ENCODE assay signal across 10 cellular contexts in genomic region chr16:85169333-85170065, GRCh38. TPM values are rescaled to one million over a fixed set of nuclear protein-coding genes. Genes with fewer than 3 reads are reported as not detected.
A peak's percentile ranks its signal among the peaks of the same experiment; 100 is the strongest.
DNase-seq lines count a peak whose midpoint lies in the region; ATAC-seq and TF ChIP-seq lines count a peak whose summit lies in the region.
"Had no signal": no experiment of that assay in that cellular context is flagged by ENCODE, and none has a peak within 500 bp of the region (broad histone marks: within the 10 kb centered on the region; RNA-seq: fewer than 3 reads in every experiment).

No MANE protein-coding gene starts in this region.

- no peaks in the 10 kb centered on the region for H3K9me3 ChIP-seq in right lobe of liver
- H3K9me3 ChIP-seq in T-helper 17 cell (ENCODE audit: control insufficient read depth, low read length, poor library complexity, severe bottlenecking), result no peaks in the 10 kb centered on the region

- no peaks in the 10 kb centered on the region for H3K9me3 Mint-ChIP-seq in natural killer cell
- no peaks in the 10 kb centered on the region for H3K9me3 Mint-ChIP-seq in natural killer cell treated with Interleukin-12 subunit alpha and Interleukin-12 subunit beta and Interleukin-15 and Interleukin-18, amount 100 ng/mL, for 72 hours

- H3K4me3 Mint-ChIP-seq in natural killer cell, result peak overlapping the region; percentile 28
- H3K4me3 Mint-ChIP-seq in natural killer cell treated with Interleukin-12 subunit alpha and Interleukin-12 subunit beta and Interleukin-15 and Interleukin-18, amount 100 ng/mL, for 72 hours, result no peak overlapping the region
- H3K4me3 Mint-ChIP-seq in T-helper 17 cell, result no peak overlapping the region

- H3K4me3 ChIP-seq in astrocyte of the spinal cord (ENCODE audit: low read depth, low read length) (peak overlapping the region; percentile 28), right lobe of liver (peak overlapping the region; percentile 23 to 48 (median 38))

- H3K27ac Mint-ChIP-seq in natural killer cell (no peak overlapping the region), T-helper 17 cell (no peak overlapping the region)
- no peak overlapping the region for H3K27ac Mint-ChIP-seq in natural killer cell treated with Interleukin-12 subunit alpha and Interleukin-12 subunit beta and Interleukin-15 and Interleukin-18, amount 100 ng/mL, for 72 hours

- intact Hi-C loops in natural killer cell (cut with micrococcal nuclease), result no loop called here
- intact Hi-C loops in right lobe of liver (cut with DNase I), result no loop called here

- no peak for DNase-seq in natural killer cell
- DNase-seq in natural killer cell treated with Interleukin-12 subunit alpha and Interleukin-12 subunit beta and Interleukin-15 and Interleukin-18, amount 100 ng/mL, for 72 hours (ENCODE audit: low spot score), result no peak
- no peak for DNase-seq in astrocyte of the spinal cord (ENCODE audit: low read depth, low spot score)
- peak in 1 of 3 donors; percentile 37 for DNase-seq in right lobe of liver
- no peak for DNase-seq in globus pallidus (ENCODE audit: low spot score)
- DNase-seq in activated naive CD4-positive, alpha-beta T cell treated with anti-CD3 and anti-CD28 coated beads, Interleukin-2, amount 50 U/mL, for 16 hours, result no peak
- DNase-seq in T-helper 17 cell, result no peak

- no peak overlapping the region for H3K27ac ChIP-seq in right lobe of liver

- H3K36me3 ChIP-seq in right lobe of liver, result no peaks in the 10 kb centered on the region

- in situ Hi-C loops in astrocyte of the spinal cord (cut with HindIII; ENCODE audit: low sequenced_read_pairs), result no loop called here

- ATAC-seq in natural killer cell (peak in 2 of 3 donors; percentile 38 to 49), right lobe of liver (no peak), GM21447 (IDR thresholded peaks at IDR 0.05; ENCODE audit: unreplicated experiment) (no peak), T-helper 17 cell (no peak)
- no peak for ATAC-seq in natural killer cell treated with Interleukin-12 subunit alpha and Interleukin-12 subunit beta and Interleukin-15 and Interleukin-18, amount 100 ng/mL, for 72 hours

- peaks cover 0 to 73% (median 19%) of the 10 kb centered on the region in 4 donors for H3K4me1 ChIP-seq in right lobe of liver

- H3K27me3 Mint-ChIP-seq in natural killer cell (ENCODE audit: low read depth in 2 of 2) (peaks cover 59 to 64% of the 10 kb centered on the region in 2 donors), T-helper 17 cell (peaks cover 67% of the 10 kb centered on the region)
- H3K27me3 Mint-ChIP-seq in natural killer cell treated with Interleukin-12 subunit alpha and Interleukin-12 subunit beta and Interleukin-15 and Interleukin-18, amount 100 ng/mL, for 72 hours, result peaks cover 36 to 44% of the 10 kb centered on the region in 2 donors

- peaks cover 0 to 7% of the 10 kb centered on the region in 2 donors for H3K4me1 Mint-ChIP-seq in natural killer cell
- peaks cover 0 to 2% of the 10 kb centered on the region in 2 donors for H3K4me1 Mint-ChIP-seq in natural killer cell treated with Interleukin-12 subunit alpha and Interleukin-12 subunit beta and Interleukin-15 and Interleukin-18, amount 100 ng/mL, for 72 hours (ENCODE audit: low read depth in 2 of 2)
- peaks cover 4% of the 10 kb centered on the region for H3K4me1 Mint-ChIP-seq in T-helper 17 cell

- WGBS in right lobe of liver (ENCODE audit: insufficient coverage, low coverage, low lambda C conversion rate, missing lambda C conversion rate), result no CpG with 5 or more reads among the region's 125 CpGs

- TF ChIP-seq POLR2A in right lobe of liver (IDR thresholded peaks at IDR 0.05), result no peak

- H3K27me3 ChIP-seq in right lobe of liver, result no peaks in the 10 kb centered on the region

- no peak for TF ChIP-seq CTCF in natural killer cell (IDR thresholded peaks at IDR 0.05)
- no peak for TF ChIP-seq CTCF in astrocyte of the spinal cord (IDR thresholded peaks at IDR 0.05; ENCODE audit: low read depth, low read length)
- no peak for TF ChIP-seq CTCF in right lobe of liver (IDR thresholded peaks at IDR 0.05)

- H3K36me3 Mint-ChIP-seq in natural killer cell (no peaks in the 10 kb centered on the region), T-helper 17 cell (ENCODE audit: low read depth) (peaks cover 11% of the 10 kb centered on the region)
- no peaks in the 10 kb centered on the region for H3K36me3 Mint-ChIP-seq in natural killer cell treated with Interleukin-12 subunit alpha and Interleukin-12 subunit beta and Interleukin-15 and Interleukin-18, amount 100 ng/mL, for 72 hours

RNA-seq across cellular contexts. Expression of gene CIBAR2, which starts 57.2 kb away (rescaled TPM):
- total RNA-seq in natural killer cell (not detected), right lobe of liver (not detected), T-helper 17 cell (not detected)
- total RNA-seq in natural killer cell treated with Interleukin-12 subunit alpha and Interleukin-12 subunit beta and Interleukin-15 and Interleukin-18, amount 100 ng/mL, for 72 hours, result not detected
- total RNA-seq: LHCN-M2, sciatic nerve had no signal

Comparison
In these comparisons a context has a peak if more than half of its experiments do, and no peak if none do; other contexts are left out.
1. ATAC-seq: peak in natural killer cell (2 of 3); none in natural killer cell treated with Interleukin-12 subunit alpha and Interleukin-12 subunit beta and Interleukin-15 and Interleukin-18, amount 100 ng/mL, for 72 hours (0 of 2), right lobe of liver (0 of 4), GM21447 (single experiment) and T-helper 17 cell (single experiment).